ENCODE assay signal across 2 cellular contexts in the genomic region with DNA sequence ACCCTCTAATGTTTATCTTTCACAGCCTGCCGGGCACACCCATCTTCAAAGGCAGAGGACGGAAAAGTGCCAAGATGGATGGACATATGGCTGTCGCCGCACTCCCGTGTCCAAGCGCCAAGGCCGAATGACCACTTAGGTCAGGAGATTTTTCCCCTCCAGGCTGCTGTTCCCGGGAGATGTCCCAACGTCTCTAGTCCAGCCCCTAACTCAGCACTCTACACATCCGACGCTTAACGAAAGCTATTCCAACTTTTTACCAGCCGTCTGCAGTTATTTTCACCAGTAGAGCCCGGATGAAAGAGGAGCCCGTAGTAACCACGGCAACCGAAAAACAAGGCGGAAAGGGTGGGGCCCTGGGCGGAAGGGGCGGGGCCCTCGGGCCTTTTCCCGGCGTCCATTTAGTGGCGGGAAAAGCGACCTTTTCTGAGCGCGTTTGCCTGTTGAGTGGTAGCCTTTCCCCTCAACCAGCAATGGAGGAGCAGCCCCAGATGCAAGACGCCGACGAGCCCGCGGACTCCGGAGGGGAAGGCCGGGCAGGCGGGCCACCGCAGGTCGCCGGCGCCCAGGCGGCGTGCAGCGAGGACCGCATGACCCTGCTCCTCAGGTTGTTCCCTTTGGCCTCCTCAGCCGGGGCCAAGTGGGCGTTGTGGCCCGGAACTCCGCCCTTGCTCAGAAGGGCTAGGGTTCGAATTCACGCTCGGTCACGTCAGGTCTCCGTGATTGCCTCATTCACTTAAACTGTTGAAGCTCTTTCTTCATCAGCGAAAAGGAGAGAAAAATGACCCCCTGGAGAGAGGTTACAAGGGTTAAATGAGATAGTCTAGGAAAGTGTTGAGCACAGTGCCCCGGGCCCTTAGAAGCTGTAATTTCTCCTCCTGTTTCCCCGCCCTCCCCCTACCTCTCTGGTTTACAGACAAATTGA.
TF ChIP-seq lines count a peak whose summit lies in the region.

A gene with protein sequence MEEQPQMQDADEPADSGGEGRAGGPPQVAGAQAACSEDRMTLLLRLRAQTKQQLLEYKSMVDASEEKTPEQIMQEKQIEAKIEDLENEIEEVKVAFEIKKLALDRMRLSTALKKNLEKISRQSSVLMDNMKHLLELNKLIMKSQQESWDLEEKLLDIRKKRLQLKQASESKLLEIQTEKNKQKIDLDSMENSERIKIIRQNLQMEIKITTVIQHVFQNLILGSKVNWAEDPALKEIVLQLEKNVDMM (plus strand): TSS at position 422 of the 925 bp plus-strand sequence. CDS start 52 bp downstream, at position 474.

TF ChIP-seq in A549, 52 proteins besides CTCF, POLR2A, EP300 and RAD21 (continued from another document and continues in another):
- TF ChIP-seq ESRRA (IDR thresholded peaks at IDR 0.05; ENCODE audit: borderline replicate concordance, low read length), result no peak; the same call in 1 of the 2 replicates
- no peak for TF ChIP-seq NPAS2 (CRISPR knock-in tag; IDR thresholded peaks at IDR 0.05; ENCODE audit: borderline replicate concordance)
- TF ChIP-seq HDAC2 (IDR thresholded peaks at IDR 0.05), result no peak
- peak; percentile 32; the same call in 1 of the 2 replicates for TF ChIP-seq PHF8 (IDR thresholded peaks at IDR 0.05; ENCODE audit: borderline replicate concordance, low read depth)
- TF ChIP-seq, protein P1, sequence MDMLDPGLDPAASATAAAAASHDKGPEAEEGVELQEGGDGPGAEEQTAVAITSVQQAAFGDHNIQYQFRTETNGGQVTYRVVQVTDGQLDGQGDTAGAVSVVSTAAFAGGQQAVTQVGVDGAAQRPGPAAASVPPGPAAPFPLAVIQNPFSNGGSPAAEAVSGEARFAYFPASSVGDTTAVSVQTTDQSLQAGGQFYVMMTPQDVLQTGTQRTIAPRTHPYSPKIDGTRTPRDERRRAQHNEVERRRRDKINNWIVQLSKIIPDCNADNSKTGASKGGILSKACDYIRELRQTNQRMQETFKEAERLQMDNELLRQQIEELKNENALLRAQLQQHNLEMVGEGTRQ (IDR thresholded peaks at IDR 0.05), result no peak
- TF ChIP-seq RFX5 (IDR thresholded peaks at IDR 0.05), result no peak
- TF ChIP-seq EHMT2 (IDR thresholded peaks at IDR 0.05; ENCODE audit: low read depth), result no peak
- TF ChIP-seq, protein P2, sequence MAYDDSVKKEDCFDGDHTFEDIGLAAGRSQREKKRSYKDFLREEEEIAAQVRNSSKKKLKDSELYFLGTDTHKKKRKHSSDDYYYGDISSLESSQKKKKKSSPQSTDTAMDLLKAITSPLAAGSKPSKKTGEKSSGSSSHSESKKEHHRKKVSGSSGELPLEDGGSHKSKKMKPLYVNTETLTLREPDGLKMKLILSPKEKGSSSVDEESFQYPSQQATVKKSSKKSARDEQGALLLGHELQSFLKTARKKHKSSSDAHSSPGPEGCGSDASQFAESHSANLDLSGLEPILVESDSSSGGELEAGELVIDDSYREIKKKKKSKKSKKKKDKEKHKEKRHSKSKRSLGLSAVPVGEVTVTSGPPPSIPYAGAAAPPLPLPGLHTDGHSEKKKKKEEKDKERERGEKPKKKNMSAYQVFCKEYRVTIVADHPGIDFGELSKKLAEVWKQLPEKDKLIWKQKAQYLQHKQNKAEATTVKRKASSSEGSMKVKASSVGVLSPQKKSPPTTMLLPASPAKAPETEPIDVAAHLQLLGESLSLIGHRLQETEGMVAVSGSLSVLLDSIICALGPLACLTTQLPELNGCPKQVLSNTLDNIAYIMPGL (CRISPR knock-in tag; IDR thresholded peaks at IDR 0.05; ENCODE audit: borderline replicate concordance), result no peak
- TF ChIP-seq BHLHE40 (IDR thresholded peaks at IDR 0.05; ENCODE audit: low read depth, low read length), result no peak
- TF ChIP-seq, protein P3, sequence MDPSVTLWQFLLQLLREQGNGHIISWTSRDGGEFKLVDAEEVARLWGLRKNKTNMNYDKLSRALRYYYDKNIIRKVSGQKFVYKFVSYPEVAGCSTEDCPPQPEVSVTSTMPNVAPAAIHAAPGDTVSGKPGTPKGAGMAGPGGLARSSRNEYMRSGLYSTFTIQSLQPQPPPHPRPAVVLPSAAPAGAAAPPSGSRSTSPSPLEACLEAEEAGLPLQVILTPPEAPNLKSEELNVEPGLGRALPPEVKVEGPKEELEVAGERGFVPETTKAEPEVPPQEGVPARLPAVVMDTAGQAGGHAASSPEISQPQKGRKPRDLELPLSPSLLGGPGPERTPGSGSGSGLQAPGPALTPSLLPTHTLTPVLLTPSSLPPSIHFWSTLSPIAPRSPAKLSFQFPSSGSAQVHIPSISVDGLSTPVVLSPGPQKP (IDR thresholded peaks at IDR 0.05; ENCODE audit: low read depth, low read length), result no peak
- TF ChIP-seq CHD2 (IDR thresholded peaks at IDR 0.05; ENCODE audit: low read length, partially characterized antibody), result peak; percentile 42
- no peak for TF ChIP-seq ZNF302 (CRISPR knock-in tag; IDR thresholded peaks at IDR 0.05)
- TF ChIP-seq KDM1A (IDR thresholded peaks at IDR 0.05; ENCODE audit: low read depth), result no peak
- TF ChIP-seq FOXS1 (CRISPR knock-in tag; IDR thresholded peaks at IDR 0.05), result no peak
- TF ChIP-seq GATA3 (IDR thresholded peaks at IDR 0.05; ENCODE audit: borderline replicate concordance), result no peak
- TF ChIP-seq EHF (CRISPR knock-in tag; IDR thresholded peaks at IDR 0.05), result no peak
- TF ChIP-seq RARB (CRISPR knock-in tag; IDR thresholded peaks at IDR 0.05), result 0 out of 2 replicates have a peak, but pooled peaks have one; percentile 21
- peak; percentile 33 to 74; a peak in 3 of 4 replicates for TF ChIP-seq CEBPB (IDR thresholded peaks at IDR 0.05)
- TF ChIP-seq, protein P4, sequence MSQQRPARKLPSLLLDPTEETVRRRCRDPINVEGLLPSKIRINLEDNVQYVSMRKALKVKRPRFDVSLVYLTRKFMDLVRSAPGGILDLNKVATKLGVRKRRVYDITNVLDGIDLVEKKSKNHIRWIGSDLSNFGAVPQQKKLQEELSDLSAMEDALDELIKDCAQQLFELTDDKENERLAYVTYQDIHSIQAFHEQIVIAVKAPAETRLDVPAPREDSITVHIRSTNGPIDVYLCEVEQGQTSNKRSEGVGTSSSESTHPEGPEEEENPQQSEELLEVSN (IDR thresholded peaks at IDR 0.05; ENCODE audit: borderline replicate concordance, low read depth), result peak; percentile 90
- TF ChIP-seq CHD4 (IDR thresholded peaks at IDR 0.05; ENCODE audit: borderline replicate concordance), result no peak
- no peak for TF ChIP-seq JUNB (IDR thresholded peaks at IDR 0.05)
- TF ChIP-seq CBX8 (IDR thresholded peaks at IDR 0.05), result no peak
- TF ChIP-seq, protein P5, sequence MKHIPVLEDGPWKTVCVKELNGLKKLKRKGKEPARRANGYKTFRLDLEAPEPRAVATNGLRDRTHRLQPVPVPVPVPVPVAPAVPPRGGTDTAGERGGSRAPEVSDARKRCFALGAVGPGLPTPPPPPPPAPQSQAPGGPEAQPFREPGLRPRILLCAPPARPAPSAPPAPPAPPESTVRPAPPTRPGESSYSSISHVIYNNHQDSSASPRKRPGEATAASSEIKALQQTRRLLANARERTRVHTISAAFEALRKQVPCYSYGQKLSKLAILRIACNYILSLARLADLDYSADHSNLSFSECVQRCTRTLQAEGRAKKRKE (CRISPR knock-in tag; IDR thresholded peaks at IDR 0.05; ENCODE audit: low read depth), result no peak
- 0 out of 2 replicates have a peak, but pooled peaks have one; percentile 18 for TF ChIP-seq TP53 (CRISPR knock-in tag; IDR thresholded peaks at IDR 0.05)
- TF ChIP-seq HEYL (CRISPR knock-in tag; IDR thresholded peaks at IDR 0.05), result no peak
- 0 out of 2 replicates have a peak, but pooled peaks have one; percentile 49 for TF ChIP-seq MYC (IDR thresholded peaks at IDR 0.05; ENCODE audit: borderline replicate concordance, low read length)
- TF ChIP-seq RCOR1 (IDR thresholded peaks at IDR 0.05; ENCODE audit: low read depth, low read length), result no peak
- TF ChIP-seq HOXA7 (CRISPR knock-in tag; IDR thresholded peaks at IDR 0.05), result no peak

TF ChIP-seq in K562, 482 proteins besides CTCF, POLR2A, EP300 and RAD21 (continued from another document and continues in another):
- TF ChIP-seq, protein P6, sequence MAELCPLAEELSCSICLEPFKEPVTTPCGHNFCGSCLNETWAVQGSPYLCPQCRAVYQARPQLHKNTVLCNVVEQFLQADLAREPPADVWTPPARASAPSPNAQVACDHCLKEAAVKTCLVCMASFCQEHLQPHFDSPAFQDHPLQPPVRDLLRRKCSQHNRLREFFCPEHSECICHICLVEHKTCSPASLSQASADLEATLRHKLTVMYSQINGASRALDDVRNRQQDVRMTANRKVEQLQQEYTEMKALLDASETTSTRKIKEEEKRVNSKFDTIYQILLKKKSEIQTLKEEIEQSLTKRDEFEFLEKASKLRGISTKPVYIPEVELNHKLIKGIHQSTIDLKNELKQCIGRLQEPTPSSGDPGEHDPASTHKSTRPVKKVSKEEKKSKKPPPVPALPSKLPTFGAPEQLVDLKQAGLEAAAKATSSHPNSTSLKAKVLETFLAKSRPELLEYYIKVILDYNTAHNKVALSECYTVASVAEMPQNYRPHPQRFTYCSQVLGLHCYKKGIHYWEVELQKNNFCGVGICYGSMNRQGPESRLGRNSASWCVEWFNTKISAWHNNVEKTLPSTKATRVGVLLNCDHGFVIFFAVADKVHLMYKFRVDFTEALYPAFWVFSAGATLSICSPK (IDR thresholded peaks at IDR 0.05; ENCODE audit: borderline replicate concordance), result no peak
- TF ChIP-seq TGIF2 (CRISPR knock-in tag; IDR thresholded peaks at IDR 0.05) (no peak), KLF10 (CRISPR knock-in tag; IDR thresholded peaks at IDR 0.05) (no peak), RUNX1 (IDR thresholded peaks at IDR 0.05; ENCODE audit: low read depth) (no peak), TARDBP (IDR thresholded peaks at IDR 0.05) (0 out of 2 replicates have a peak, but pooled peaks have one; percentile 48), ZNF76 (CRISPR knock-in tag; IDR thresholded peaks at IDR 0.05; ENCODE audit: borderline replicate concordance) (no peak), BRD4 (IDR thresholded peaks at IDR 0.05) (no peak), ZNF589 (CRISPR knock-in tag; IDR thresholded peaks at IDR 0.05; ENCODE audit: low read depth) (no peak), COPS2 (conservative IDR thresholded peaks at IDR 0.05) (no peak), SMAD3 (CRISPR knock-in tag; conservative IDR thresholded peaks at IDR 0.05) (no peak), MEIS2 (IDR thresholded peaks at IDR 0.05; ENCODE audit: partially characterized antibody) (peak; percentile 24), ERF (CRISPR knock-in tag; IDR thresholded peaks at IDR 0.05) (no peak), POLR2AphosphoS2 (IDR thresholded peaks at IDR 0.05; ENCODE audit: low read length) (no peak; the same call in 1 of the 2 replicates), RBM14 (IDR thresholded peaks at IDR 0.05; ENCODE audit: borderline replicate concordance, insufficient read depth, low read depth, low read length) (no peak), ATF7 (IDR thresholded peaks at IDR 0.05) (peak; percentile 77), ZNF764 (CRISPR knock-in tag; IDR thresholded peaks at IDR 0.05; ENCODE audit: low read depth) (no peak), MTA2 (IDR thresholded peaks at IDR 0.05; ENCODE audit: low read depth) (no peak), POLR3A (IDR thresholded peaks at IDR 0.05; ENCODE audit: borderline replicate concordance, extremely low read depth, insufficient read depth, insufficient read length) (no peak), HNRNPUL1 (IDR thresholded peaks at IDR 0.05; ENCODE audit: low read length) (no peak), SRF (CRISPR knock-in tag; IDR thresholded peaks at IDR 0.05) (peak in 1 of 2 experiments; percentile 16; a peak in 1 of 4 replicates), ZC3H11A (IDR thresholded peaks at IDR 0.05; ENCODE audit: low read depth, low read length) (no peak), NR2C1 (IDR thresholded peaks at IDR 0.05) (peak; percentile 80), NR2C1 (tag; IDR thresholded peaks at IDR 0.05) (peak; percentile 67), ZNF75A (CRISPR knock-in tag; IDR thresholded peaks at IDR 0.05) (no peak), HMGN3 (IDR thresholded peaks at IDR 0.05; ENCODE audit: borderline replicate concordance, extremely low read depth, insufficient read length, low read depth, low read length) (peak; percentile 52), ZBTB8A (IDR thresholded peaks at IDR 0.05; ENCODE audit: partially characterized antibody) (no peak)
- TF ChIP-seq, protein P7, sequence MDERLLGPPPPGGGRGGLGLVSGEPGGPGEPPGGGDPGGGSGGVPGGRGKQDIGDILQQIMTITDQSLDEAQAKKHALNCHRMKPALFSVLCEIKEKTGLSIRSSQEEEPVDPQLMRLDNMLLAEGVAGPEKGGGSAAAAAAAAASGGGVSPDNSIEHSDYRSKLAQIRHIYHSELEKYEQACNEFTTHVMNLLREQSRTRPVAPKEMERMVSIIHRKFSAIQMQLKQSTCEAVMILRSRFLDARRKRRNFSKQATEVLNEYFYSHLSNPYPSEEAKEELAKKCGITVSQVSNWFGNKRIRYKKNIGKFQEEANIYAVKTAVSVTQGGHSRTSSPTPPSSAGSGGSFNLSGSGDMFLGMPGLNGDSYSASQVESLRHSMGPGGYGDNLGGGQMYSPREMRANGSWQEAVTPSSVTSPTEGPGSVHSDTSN (CRISPR knock-in tag; IDR thresholded peaks at IDR 0.05; ENCODE audit: low read depth), result no peak
- TF ChIP-seq, protein P7 (tag; conservative IDR thresholded peaks at IDR 0.05; ENCODE audit: low read depth), result peak; percentile 28; the same call in 1 of the 2 replicates
- TF ChIP-seq, protein P8, sequence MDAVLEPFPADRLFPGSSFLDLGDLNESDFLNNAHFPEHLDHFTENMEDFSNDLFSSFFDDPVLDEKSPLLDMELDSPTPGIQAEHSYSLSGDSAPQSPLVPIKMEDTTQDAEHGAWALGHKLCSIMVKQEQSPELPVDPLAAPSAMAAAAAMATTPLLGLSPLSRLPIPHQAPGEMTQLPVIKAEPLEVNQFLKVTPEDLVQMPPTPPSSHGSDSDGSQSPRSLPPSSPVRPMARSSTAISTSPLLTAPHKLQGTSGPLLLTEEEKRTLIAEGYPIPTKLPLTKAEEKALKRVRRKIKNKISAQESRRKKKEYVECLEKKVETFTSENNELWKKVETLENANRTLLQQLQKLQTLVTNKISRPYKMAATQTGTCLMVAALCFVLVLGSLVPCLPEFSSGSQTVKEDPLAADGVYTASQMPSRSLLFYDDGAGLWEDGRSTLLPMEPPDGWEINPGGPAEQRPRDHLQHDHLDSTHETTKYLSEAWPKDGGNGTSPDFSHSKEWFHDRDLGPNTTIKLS (IDR thresholded peaks at IDR 0.05; ENCODE audit: borderline replicate concordance, low read depth), result peak; percentile 65; the same call in 1 of the 2 replicates
- TF ChIP-seq, protein P9, sequence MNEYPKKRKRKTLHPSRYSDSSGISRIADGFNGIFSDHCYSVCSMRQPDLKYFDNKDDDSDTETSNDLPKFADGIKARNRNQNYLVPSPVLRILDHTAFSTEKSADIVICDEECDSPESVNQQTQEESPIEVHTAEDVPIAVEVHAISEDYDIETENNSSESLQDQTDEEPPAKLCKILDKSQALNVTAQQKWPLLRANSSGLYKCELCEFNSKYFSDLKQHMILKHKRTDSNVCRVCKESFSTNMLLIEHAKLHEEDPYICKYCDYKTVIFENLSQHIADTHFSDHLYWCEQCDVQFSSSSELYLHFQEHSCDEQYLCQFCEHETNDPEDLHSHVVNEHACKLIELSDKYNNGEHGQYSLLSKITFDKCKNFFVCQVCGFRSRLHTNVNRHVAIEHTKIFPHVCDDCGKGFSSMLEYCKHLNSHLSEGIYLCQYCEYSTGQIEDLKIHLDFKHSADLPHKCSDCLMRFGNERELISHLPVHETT (CRISPR knock-in tag; conservative IDR thresholded peaks at IDR 0.05 in 1 of 2, IDR thresholded peaks at IDR 0.05 in 1 of 2), result peak in 1 of 2 experiments; percentile 49; a peak in 1 of 4 replicates
